In the genomic region with DNA sequence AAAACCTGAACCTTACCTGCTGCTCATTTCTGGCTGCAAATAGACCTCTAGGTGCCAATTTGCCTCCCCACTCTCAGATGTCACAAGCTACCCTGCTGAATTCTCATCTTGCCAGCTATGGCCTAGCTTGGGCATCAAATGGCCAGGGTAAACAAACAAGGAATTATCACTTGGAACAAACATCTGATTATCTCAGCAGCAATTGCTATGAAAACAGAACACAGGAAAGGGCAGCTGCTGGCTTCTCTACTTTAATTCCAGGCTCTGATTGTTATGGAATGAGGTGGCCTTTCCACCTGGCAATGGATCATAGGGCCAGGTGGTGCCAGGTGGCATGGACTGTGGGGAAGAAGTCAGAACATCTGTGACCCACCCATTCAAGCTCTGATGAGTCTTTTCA, we compare ENCODE assay signal across 15 cellular contexts.
DNase-seq lines count a peak whose midpoint lies in the region; ATAC-seq lines count a peak whose summit lies in the region.
"Had no signal": no experiment of that assay in that cellular context is flagged by ENCODE, and none has a peak within 500 bp of the region (broad histone marks: within the 10 kb centered on the region; RNA-seq: fewer than 3 reads in every experiment).

No MANE protein-coding gene starts in this region.

- no peaks in the 10 kb centered on the region for H3K27me3 Mint-ChIP-seq in activated T-helper 1 cell treated with anti-CD3 and anti-CD28 coated beads, Interleukin-12 subunit alpha, Interleukin-12 subunit beta, Interleukin-2, Interleukin-4 antibody, amounts not matched to agents 30 ng/mL and 10 ng/mL and 1 ng/mL, durations not matched to agents 14 hours and 24 hours and 36 hours (ENCODE audit: insufficient read depth)
- H3K27me3 Mint-ChIP-seq in T-cell: no peaks in the 10 kb centered on the region
- H3K27me3 Mint-ChIP-seq: T-helper 17 cell had no signal

- H3K27ac Mint-ChIP-seq in activated T-helper 1 cell treated with anti-CD3 and anti-CD28 coated beads, Interleukin-12 subunit alpha, Interleukin-12 subunit beta, Interleukin-2, Interleukin-4 antibody, amounts not matched to agents 30 ng/mL and 10 ng/mL and 1 ng/mL, durations not matched to agents 14 hours and 24 hours and 36 hours: no peak overlapping the region
- no peak overlapping the region for H3K27ac Mint-ChIP-seq in T-cell
- H3K27ac Mint-ChIP-seq: GM23338, T-helper 17 cell had no signal

- no peaks in the 10 kb centered on the region for H3K4me1 Mint-ChIP-seq in activated T-helper 1 cell treated with anti-CD3 and anti-CD28 coated beads, Interleukin-12 subunit alpha, Interleukin-12 subunit beta, Interleukin-2, Interleukin-4 antibody, amounts not matched to agents 30 ng/mL and 10 ng/mL and 1 ng/mL, durations not matched to agents 14 hours and 24 hours and 36 hours (ENCODE audit: low read depth)
- no peaks in the 10 kb centered on the region for H3K4me1 Mint-ChIP-seq in T-cell
- H3K4me1 Mint-ChIP-seq: GM23338, T-helper 17 cell had no signal

- H3K36me3 Mint-ChIP-seq in activated T-helper 1 cell treated with anti-CD3 and anti-CD28 coated beads, Interleukin-12 subunit alpha, Interleukin-12 subunit beta, Interleukin-2, Interleukin-4 antibody, amounts not matched to agents 30 ng/mL and 10 ng/mL and 1 ng/mL, durations not matched to agents 14 hours and 24 hours and 36 hours (ENCODE audit: low read depth): no peaks in the 10 kb centered on the region
- no peaks in the 10 kb centered on the region for H3K36me3 Mint-ChIP-seq in T-cell

- CTCF ChIA-PET in T-cell (lab: Charles Lee): no interaction called here

- no peaks in the 10 kb centered on the region for H3K9me3 Mint-ChIP-seq in activated T-helper 1 cell treated with anti-CD3 and anti-CD28 coated beads, Interleukin-12 subunit alpha, Interleukin-12 subunit beta, Interleukin-2, Interleukin-4 antibody, amounts not matched to agents 30 ng/mL and 10 ng/mL and 1 ng/mL, durations not matched to agents 14 hours and 24 hours and 36 hours
- peaks cover 4 to 17% (median 9%) of the 10 kb centered on the region in 3 donors for H3K9me3 Mint-ChIP-seq in T-cell

- no peak for ATAC-seq in stimulated activated naive CD8-positive, alpha-beta T cell treated with anti-CD3 and anti-CD28 coated beads, Interleukin-15, Interleukin-2, amounts not matched to agents 100 U/mL and 50 U/mL, for 24 hours
- no peak for ATAC-seq in T-cell (replicated peaks in 1 of 4)
- ATAC-seq: GM23338, T-helper 17 cell had no signal

- no peak overlapping the region for H3K4me3 Mint-ChIP-seq in activated T-helper 1 cell treated with anti-CD3 and anti-CD28 coated beads, Interleukin-12 subunit alpha, Interleukin-12 subunit beta, Interleukin-2, Interleukin-4 antibody, amounts not matched to agents 30 ng/mL and 10 ng/mL and 1 ng/mL, durations not matched to agents 14 hours and 24 hours and 36 hours
- no peak overlapping the region for H3K4me3 Mint-ChIP-seq in T-cell
- H3K4me3 Mint-ChIP-seq: GM23338, T-helper 17 cell had no signal

- intact Hi-C loops in activated T-helper 1 cell treated with anti-CD3 and anti-CD28 coated beads, Interleukin-12 subunit alpha, Interleukin-12 subunit beta, Interleukin-2, Interleukin-4 antibody, amounts not matched to agents 30 ng/mL and 10 ng/mL and 1 ng/mL, durations not matched to agents 14 hours and 24 hours and 36 hours (cut with micrococcal nuclease): no loop called here

- peak; percentile 44 for DNase-seq in DMS 273 treated with DMSO at 0.1 percent for 48 hours (lab: John Stamatoyannopoulos, UW)
- DNase-seq in NCI-H1417 (lab: John Stamatoyannopoulos, UW): peak in 2 of 3 experiments; percentile 47 to 87
- DNase-seq in NCI-H2196 (lab: John Stamatoyannopoulos, UW; ENCODE audit: unreplicated experiment): peak; percentile 63
- peak; percentile 98 for DNase-seq in cerebellar cortex (ENCODE audit: low spot score)
- no peak for DNase-seq in stimulated activated naive CD8-positive, alpha-beta T cell treated with anti-CD3 and anti-CD28 coated beads, Interleukin-15, Interleukin-2, amounts not matched to agents 100 U/mL and 50 U/mL, for 24 hours
- DNase-seq in activated T-helper 1 cell treated with anti-CD3 and anti-CD28 coated beads, Interleukin-12 subunit alpha, Interleukin-12 subunit beta, Interleukin-2, Interleukin-4 antibody, amounts not matched to agents 30 ng/mL and 10 ng/mL and 1 ng/mL, durations not matched to agents 14 hours and 24 hours and 36 hours (ENCODE audit: low spot score): no peak
- no peak for DNase-seq in T-cell
- DNase-seq: AML-193; HCEC 1CT; NCI-H1694; NCI-H510A treated with DMSO at 0.1 percent for 48 hours; NK-92 treated with Interleukin-12 subunit alpha and Interleukin-12 subunit beta, amount 100 ng/mL, for 24 hours; Peyer's patch; T-helper 17 cell had no signal

- POLR2A ChIA-PET in T-cell (lab: Charles Lee): no interaction called here

Comparison
In these comparisons a context has a peak if more than half of its experiments do, and no peak if none do; other contexts are left out.
1. DNase-seq: peak in DMS 273 treated with DMSO at 0.1 percent for 48 hours (single experiment), NCI-H1417 (2 of 3), NCI-H2196 (single experiment) and cerebellar cortex (single experiment); none in stimulated activated naive CD8-positive, alpha-beta T cell treated with anti-CD3 and anti-CD28 coated beads, Interleukin-15, Interleukin-2, amounts not matched to agents 100 U/mL and 50 U/mL, for 24 hours (single experiment), activated T-helper 1 cell treated with anti-CD3 and anti-CD28 coated beads, Interleukin-12 subunit alpha, Interleukin-12 subunit beta, Interleukin-2, Interleukin-4 antibody, amounts not matched to agents 30 ng/mL and 10 ng/mL and 1 ng/mL, durations not matched to agents 14 hours and 24 hours and 36 hours (single experiment) and T-cell (0 of 34).